ENCODE assay signal across 10 cellular contexts in genomic region chr3:170867143-170867542, GRCh38. TPM values are rescaled to one million over a fixed set of nuclear protein-coding genes. Genes with fewer than 3 reads are reported as not detected.
DNase-seq lines count a peak whose midpoint lies in the region; ATAC-seq and TF ChIP-seq lines count a peak whose summit lies in the region.
"Had no signal": no experiment of that assay in that cellular context is flagged by ENCODE, and none has a peak within 500 bp of the region (broad histone marks: within the 10 kb centered on the region; RNA-seq: fewer than 3 reads in every experiment).

No MANE protein-coding gene starts in this region.

- CTCF ChIA-PET in activated CD4-positive, alpha-beta T cell treated with anti-CD3 and anti-CD28 coated beads for 36 hours (lab: Charles Lee): interaction anchor here (0.5 to 0.7 kb wide), 2 partner anchors 468 to 821 kb away, joined by 3 read pairs; no protein-coding TSS in a partner anchor

- H3K4me1 Mint-ChIP-seq in activated CD4-positive, alpha-beta T cell treated with anti-CD3 and anti-CD28 coated beads for 36 hours: peaks cover 15% of the 10 kb centered on the region
- H3K4me1 Mint-ChIP-seq in IgD-negative memory B cell: peaks cover 11 to 21% (median 14%) of the 10 kb centered on the region in 3 donors
- H3K4me1 Mint-ChIP-seq in central memory CD8-positive, alpha-beta T cell: peaks cover 31% of the 10 kb centered on the region

- TF ChIP-seq CTCF in suprapubic skin (IDR thresholded peaks at IDR 0.05): no peak

- peaks cover 42% of the 10 kb centered on the region for H3K36me3 Mint-ChIP-seq in activated CD4-positive, alpha-beta T cell treated with anti-CD3 and anti-CD28 coated beads for 36 hours (ENCODE audit: low read depth)
- H3K36me3 Mint-ChIP-seq in IgD-negative memory B cell: peaks cover 4% of the 10 kb centered on the region
- H3K36me3 Mint-ChIP-seq in central memory CD8-positive, alpha-beta T cell (ENCODE audit: insufficient read depth): peaks cover 35% of the 10 kb centered on the region

- intact Hi-C loops in activated CD4-positive, alpha-beta T cell treated with anti-CD3 and anti-CD28 coated beads for 36 hours (cut with DNase I, micrococcal nuclease): loop anchor here in 1 of 2 experiments (5.0 kb wide), 1 partner anchor 1105 kb away; no protein-coding TSS in a partner anchor

- no peaks in the 10 kb centered on the region for H3K27me3 Mint-ChIP-seq in activated CD4-positive, alpha-beta T cell treated with anti-CD3 and anti-CD28 coated beads for 36 hours
- no peaks in the 10 kb centered on the region for H3K27me3 Mint-ChIP-seq in IgD-negative memory B cell
- H3K27me3 Mint-ChIP-seq in central memory CD8-positive, alpha-beta T cell: no peaks in the 10 kb centered on the region

- H3K9me3 Mint-ChIP-seq in activated CD4-positive, alpha-beta T cell treated with anti-CD3 and anti-CD28 coated beads for 36 hours (ENCODE audit: low read depth): no peaks in the 10 kb centered on the region
- H3K9me3 Mint-ChIP-seq in IgD-negative memory B cell: no peaks in the 10 kb centered on the region
- no peaks in the 10 kb centered on the region for H3K9me3 Mint-ChIP-seq in central memory CD8-positive, alpha-beta T cell

- POLR2A ChIA-PET in activated CD4-positive, alpha-beta T cell treated with anti-CD3 and anti-CD28 coated beads for 36 hours (lab: Charles Lee): no interaction called here

- H3K4me1 ChIP-seq in suprapubic skin: peaks cover 29% of the 10 kb centered on the region

- peaks cover 35% of the 10 kb centered on the region for H3K36me3 ChIP-seq in suprapubic skin

- H3K4me3 Mint-ChIP-seq in activated CD4-positive, alpha-beta T cell treated with anti-CD3 and anti-CD28 coated beads for 36 hours: peak overlapping the region; percentile 94
- peak overlapping the region; percentile 40 to 82 (median 45) for H3K4me3 Mint-ChIP-seq in IgD-negative memory B cell
- H3K4me3 Mint-ChIP-seq in central memory CD8-positive, alpha-beta T cell: no peak overlapping the region

- H3K27ac Mint-ChIP-seq in activated CD4-positive, alpha-beta T cell treated with anti-CD3 and anti-CD28 coated beads for 36 hours: peak overlapping the region; percentile 43
- peak overlapping the region; percentile 10 to 50 (median 13) for H3K27ac Mint-ChIP-seq in IgD-negative memory B cell
- H3K27ac Mint-ChIP-seq in central memory CD8-positive, alpha-beta T cell (ENCODE audit: low read depth): peak overlapping the region; percentile 68

- 59% methylated on average over 1 of the region's 1 CpG for WGBS in suprapubic skin

- TF ChIP-seq EP300 in suprapubic skin (IDR thresholded peaks at IDR 0.05): no peak

- ATAC-seq in activated CD4-positive, alpha-beta T cell treated with anti-CD3 and anti-CD28 coated beads for 36 hours: no peak
- ATAC-seq in central memory CD8-positive, alpha-beta T cell (replicated peaks; ENCODE audit: extremely low read depth, poor library complexity, severe bottlenecking): no peak

- no peak for TF ChIP-seq POLR2A in suprapubic skin (IDR thresholded peaks at IDR 0.05)

- H3K9me3 ChIP-seq in suprapubic skin: no peaks in the 10 kb centered on the region

- no peaks in the 10 kb centered on the region for H3K27me3 ChIP-seq in suprapubic skin

- DNase-seq in activated CD4-positive, alpha-beta T cell treated with anti-CD3 and anti-CD28 coated beads for 36 hours: no peak
- no peak for DNase-seq in activated CD4-positive, alpha-beta T cell treated with anti-CD3 and anti-CD28 coated beads for 1 hour
- DNase-seq in central memory CD8-positive, alpha-beta T cell (ENCODE audit: low spot score in 2 of 2): no peak
- peak; percentile 17 for DNase-seq in pons (ENCODE audit: low spot score)
- no peak for DNase-seq in stimulated activated CD4-positive, alpha-beta T cell treated with anti-CD3 and anti-CD28 coated beads, Interleukin-4, amount 100 ng/mL, for 1 hour
- no peak for DNase-seq in HCEC 1CT
- DNase-seq in suprapubic skin (ENCODE audit: low spot score in 2 of 2): no peak
- DNase-seq: NCI-H1436; stimulated activated CD8-positive, alpha-beta memory T cell treated with anti-CD3 and anti-CD28 coated beads, Interleukin-4, amount 100 ng/mL, for 48 hours had no signal

- H3K4me3 ChIP-seq in suprapubic skin: no peak overlapping the region

- H3K27ac ChIP-seq in suprapubic skin: no peak overlapping the region

RNA-seq across cellular contexts. Expression of gene RPL22L1, which starts 2.9 kb away (rescaled TPM):
- 100 to 1,000 TPM; 186 to 441 TPM for total RNA-seq in activated CD4-positive, alpha-beta T cell treated with anti-CD3 and anti-CD28 coated beads for 36 hours
- polyA plus RNA-seq in IgD-negative memory B cell: 86.6 TPM
- total RNA-seq in suprapubic skin: 100 to 1,000 TPM in 2 of 4 donors, 10 to 100 TPM in 2; 23.1 to 169 (median 97.7) TPM

RNA-seq across cellular contexts. Expression of gene EIF5A2, which starts 41.3 kb away (rescaled TPM):
- 1 to 10 TPM; 4.7 to 5.7 TPM for total RNA-seq in activated CD4-positive, alpha-beta T cell treated with anti-CD3 and anti-CD28 coated beads for 36 hours
- polyA plus RNA-seq in IgD-negative memory B cell: 5.9 TPM
- 1 to 10 TPM; 1.9 to 5.3 (median 3.5) TPM for total RNA-seq in suprapubic skin

Comparison
In these comparisons a context has a peak if more than half of its experiments do, and no peak if none do; other contexts are left out.
1. H3K27ac Mint-ChIP-seq: peak in every context shown above with its lines; median percentile 68 in central memory CD8-positive, alpha-beta T cell; 43 in activated CD4-positive, alpha-beta T cell treated with anti-CD3 and anti-CD28 coated beads for 36 hours; 13 in IgD-negative memory B cell.